In the genomic region with DNA sequence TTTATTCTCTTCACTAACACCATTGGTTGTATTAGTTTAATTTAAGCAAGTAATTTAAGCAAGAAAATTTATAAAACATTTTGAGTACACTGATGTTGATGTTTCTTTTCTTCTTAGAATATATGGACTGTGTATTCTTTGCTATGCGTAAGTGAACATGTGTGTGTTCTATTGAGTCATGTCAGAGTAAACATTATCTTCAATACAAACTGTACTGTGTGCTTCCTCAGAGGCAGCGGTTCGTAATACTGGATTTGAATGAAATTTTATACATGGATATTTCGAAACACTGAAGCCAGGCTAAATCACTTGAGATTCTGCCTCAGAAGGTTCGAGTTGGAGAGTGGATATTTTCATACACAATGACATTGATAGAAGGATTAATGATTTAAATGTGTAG, we compare ENCODE assay signal across 21 cellular contexts.
"Had no signal": no experiment of that assay in that cellular context is flagged by ENCODE, and none has a peak within 500 bp of the region (broad histone marks: within the 10 kb centered on the region; RNA-seq: fewer than 3 reads in every experiment).

No MANE protein-coding gene starts in this region.

- H3K4me3 Mint-ChIP-seq: natural killer cell; neural crest cell; stimulated activated naive CD8-positive, alpha-beta T cell treated with anti-CD3 and anti-CD28 coated beads, Interleukin-15, amount 100 ng/mL, for 72 hours had no signal

- H3K9me3 Mint-ChIP-seq: neural crest cell had no signal

- H3K36me3 Mint-ChIP-seq: natural killer cell had no signal

- H3K4me1 Mint-ChIP-seq: natural killer cell; neural crest cell; stimulated activated naive CD8-positive, alpha-beta T cell treated with anti-CD3 and anti-CD28 coated beads, Interleukin-15, amount 100 ng/mL, for 72 hours had no signal

- H3K27me3 Mint-ChIP-seq: stimulated activated naive CD8-positive, alpha-beta T cell treated with anti-CD3 and anti-CD28 coated beads, Interleukin-15, amount 100 ng/mL, for 72 hours had no signal

- H3K27ac Mint-ChIP-seq: natural killer cell had no signal

- ATAC-seq: esophagus mucosa; gastrocnemius medialis; left ventricle myocardium superior; lower lobe of right lung; natural killer cell; pancreas; right lobe of liver; stimulated activated naive CD8-positive, alpha-beta T cell treated with anti-CD3 and anti-CD28 coated beads, Interleukin-15, amount 100 ng/mL, for 72 hours; upper lobe of right lung had no signal

- DNase-seq: dorsolateral prefrontal cortex; effector CD4-positive, alpha-beta T cell; foreskin fibroblast; gastrocnemius medialis; head of caudate nucleus; left ventricle myocardium superior; lower lobe of right lung; natural killer cell; pancreas; right lobe of liver; small intestine; stimulated activated CD4-positive, alpha-beta T cell treated with anti-CD3 and anti-CD28 coated beads, Interleukin-15, amount 100 ng/mL, for 24 hours; stimulated activated CD4-positive, alpha-beta T cell treated with anti-CD3 and anti-CD28 coated beads, Interleukin-4, amount 100 ng/mL, for 1 hour; stimulated activated CD8-positive, alpha-beta memory T cell treated with anti-CD3 and anti-CD28 coated beads, Interleukin-4, amount 100 ng/mL, for 48 hours; stimulated activated naive CD4-positive, alpha-beta T cell; stimulated activated naive CD8-positive, alpha-beta T cell treated with anti-CD3 and anti-CD28 coated beads, Interleukin-15, amount 100 ng/mL, for 72 hours; transverse colon; upper lobe of right lung; uterus had no signal
